ENCODE assay signal across 8 cellular contexts in the genomic region with DNA sequence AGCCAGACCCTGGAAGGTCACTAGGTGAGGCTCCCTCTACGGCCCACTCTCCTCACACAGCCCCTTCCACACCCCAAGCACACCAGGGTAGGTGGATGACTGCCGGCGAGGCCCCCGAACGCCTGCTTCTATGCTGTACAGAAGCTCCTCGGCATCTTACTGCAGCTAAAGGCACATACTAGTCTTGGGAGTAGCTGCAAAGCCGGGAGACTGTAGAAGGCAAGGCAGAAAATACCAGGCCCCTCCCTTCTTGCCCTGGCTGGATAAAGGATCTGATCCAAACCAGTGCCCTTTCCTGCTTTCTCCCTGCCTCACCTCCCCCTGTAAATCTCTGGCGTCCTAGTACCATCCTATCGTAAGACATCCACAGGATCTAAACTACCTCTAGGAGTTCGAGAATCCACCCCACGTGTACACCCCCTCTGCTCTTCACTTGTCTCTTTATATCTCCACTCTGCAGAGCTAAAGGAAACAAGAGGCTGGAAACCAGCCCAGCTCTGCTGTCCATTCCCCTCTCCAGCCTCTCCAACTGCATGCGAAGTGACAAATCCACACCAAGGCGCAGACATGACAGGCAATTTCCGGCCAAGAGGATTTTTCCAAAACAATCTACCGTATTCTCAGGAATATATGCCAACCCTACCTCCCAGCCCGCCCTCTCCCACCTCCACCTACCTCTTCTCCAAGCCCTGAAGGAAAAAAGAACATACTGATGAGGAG. TPM values are rescaled to one million over a fixed set of nuclear protein-coding genes. Genes with fewer than 3 reads are reported as not detected.
DNase-seq lines count a peak whose midpoint lies in the region; ATAC-seq, FAIRE-seq and TF ChIP-seq lines count a peak whose summit lies in the region.

No MANE protein-coding gene starts in this region.

- CTCF ChIA-PET in OCI-LY7 (lab: Charles Lee; ENCODE audit: unreplicated experiment): interaction anchor here (1.0 kb wide), 2 partner anchors 11 to 17 kb away, joined by 4 to 5 read pairs; no protein-coding TSS in a partner anchor
- CTCF ChIA-PET in HepG2 (lab: Yijun Ruan, JAX; ENCODE audit: low intra/inter-chr PET ratio, low total read pairs): interaction anchor here (0.9 to 6.1 kb wide), 4 partner anchors 13 to 46 kb away, joined by 3 to 81 read pairs (median 4); no protein-coding TSS in a partner anchor

- H3K4me1 ChIP-seq in OCI-LY7 (ENCODE audit: insufficient read depth, low read length, poor library complexity, severe bottlenecking): peaks cover 59% of the 10 kb centered on the region
- H3K4me1 ChIP-seq in HepG2 (ENCODE audit: insufficient read depth, low read length): peaks cover 65% of the 10 kb centered on the region
- H3K4me1 ChIP-seq in stomach smooth muscle (ENCODE audit: control insufficient read depth, insufficient read depth, low read length): peaks cover 58% of the 10 kb centered on the region

- no peaks in the 10 kb centered on the region for H3K9me3 ChIP-seq in OCI-LY7 (ENCODE audit: low read length)
- H3K9me3 ChIP-seq in HepG2 (ENCODE audit: low read length): no peaks in the 10 kb centered on the region
- H3K9me3 ChIP-seq in stomach smooth muscle (ENCODE audit: control insufficient read depth in 2 of 2, low read length in 2 of 2): no peaks in the 10 kb centered on the region

- TF ChIP-seq EP300 in HepG2 (IDR thresholded peaks at IDR 0.05; ENCODE audit: low read depth in 2 of 2, low read length in 2 of 2) (no peak), HepG2 (CRISPR knock-in tag; IDR thresholded peaks at IDR 0.05; ENCODE audit: borderline replicate concordance) (no peak)

- no peaks in the 10 kb centered on the region for H3K9me2 ChIP-seq in OCI-LY7 (ENCODE audit: insufficient read depth, low read length)

- BruUV-seq in OCI-LY7 (replicated peaks; lab: Mats Ljungman, UMichigan) (no TSS peak), HepG2 (replicated peaks; lab: Mats Ljungman, UMichigan) (no TSS peak)

- H3K9ac ChIP-seq in HepG2 (ENCODE audit: insufficient read depth, low read depth, low read length): peak overlapping the region; percentile 57
- H3K9ac ChIP-seq in stomach smooth muscle (ENCODE audit: low read length in 2 of 2): peak overlapping the region; percentile 66 to 73

- H3K4me2 ChIP-seq in OCI-LY7 (ENCODE audit: low read length): peak overlapping the region; percentile 86
- H3K4me2 ChIP-seq in HepG2 (ENCODE audit: low read depth, low read length): peak overlapping the region; percentile 100

- H3K27ac ChIP-seq in OCI-LY7 (ENCODE audit: low read depth, low read length, poor library complexity, severe bottlenecking) (peak overlapping the region; percentile 68), HepG2 (ENCODE audit: extremely low read length, insufficient read depth, low read length) (no peak overlapping the region), stomach smooth muscle (ENCODE audit: low read length) (peak overlapping the region; percentile 92)

- ATAC-seq in GM21381 (IDR thresholded peaks at IDR 0.05; ENCODE audit: unreplicated experiment) (peak; percentile 14), HepG2 (peak; percentile 0; the same call in 1 of the 3 replicates)

- H3K36me3 ChIP-seq in OCI-LY7 (ENCODE audit: insufficient read depth, low read length) (no peaks in the 10 kb centered on the region), HepG2 (replicated peaks in 1 of 2; ENCODE audit: control insufficient read depth in 1 of 2, insufficient read depth in 2 of 2, low read length in 2 of 2) (no peaks in the 10 kb centered on the region), stomach smooth muscle (ENCODE audit: control insufficient read depth in 2 of 2, insufficient read depth in 2 of 2, low read length in 2 of 2) (no peaks in the 10 kb centered on the region)

- no peak for TF ChIP-seq RAD21 in HepG2 (CRISPR knock-in tag; IDR thresholded peaks at IDR 0.05)

- H3K4me3 ChIP-seq in AG09309 (ENCODE audit: control insufficient read depth, low read depth, low read length) (peak overlapping the region; percentile 75), OCI-LY7 (ENCODE audit: low read depth, low read length, poor library complexity, severe bottlenecking) (peak overlapping the region; percentile 88), HepG2 (replicated peaks in 1 of 3; ENCODE audit: insufficient read depth in 1 of 3, low read depth in 2 of 3, low read length in 3 of 3) (peak overlapping the region; percentile 51 to 78 (median 69)), stomach smooth muscle (ENCODE audit: low read length in 2 of 2) (peak overlapping the region; percentile 78 to 79)

- POLR2A ChIA-PET in OCI-LY7 (lab: Charles Lee): interaction anchor here (1.2 to 4.7 kb wide), 3 partner anchors 11 to 19 kb away, joined by 3 to 38 read pairs (median 4); partner anchors contain the start of gene TNK2
- POLR2A ChIA-PET in HepG2 (lab: Yijun Ruan, JAX): interaction anchor here (1.0 kb wide), 1 partner anchor 17 kb away, joined by 3 read pairs; no protein-coding TSS in a partner anchor

- H3K79me2 ChIP-seq in OCI-LY7 (ENCODE audit: insufficient read depth, low read depth, low read length): no peaks in the 10 kb centered on the region; the same call in 1 of the 2 replicates
- H3K79me2 ChIP-seq in HepG2 (ENCODE audit: insufficient read depth, low read length): no peaks in the 10 kb centered on the region

- TF ChIP-seq CTCF in AG09309 (IDR thresholded peaks at IDR 0.05; ENCODE audit: control insufficient read depth, insufficient read depth, low read depth, low read length, missing control alignments) (no peak), OCI-LY7 (conservative IDR thresholded peaks at IDR 0.05; ENCODE audit: low read length) (no peak), HepG2 (CRISPR knock-in tag; IDR thresholded peaks at IDR 0.05) (no peak)

- FAIRE-seq in HepG2 (lab: Jason Lieb, UNC): peak; percentile 44

- no peak for TF ChIP-seq POLR2A in HepG2 (IDR thresholded peaks at IDR 0.05; ENCODE audit: insufficient read depth in 1 of 2, low read depth in 2 of 2, low read length in 2 of 2)

- intact Hi-C loops in OCI-LY7 (cut with micrococcal nuclease; ENCODE audit: unreplicated experiment): loop anchor here (1.0 kb wide), 1 partner anchor 11 kb away; no protein-coding TSS in a partner anchor
- intact Hi-C loops in HepG2 (cut with micrococcal nuclease; ENCODE audit: unreplicated experiment): no loop called here

- WGBS in HepG2 (ENCODE audit: low lambda C conversion rate): 6% methylated on average over 10 of the region's 16 CpGs

- peak overlapping the region; percentile 16; the same call in 1 of the 2 replicates for H2AFZ ChIP-seq in OCI-LY7 (ENCODE audit: low read length)
- H2AFZ ChIP-seq in HepG2 (ENCODE audit: low read length): no peak overlapping the region

- in situ Hi-C loops in HepG2 (cut with HindIII; ENCODE audit: extremely low pct_ligation_motif_present, low pct_unique_long_range_greater_than_20kb): no loop called here

- peak; percentile 37 for DNase-seq in AG09309 (ENCODE audit: low read depth)
- DNase-seq in OCI-LY7 (ENCODE audit: low spot score): peak; percentile 19
- peak; percentile 78 for DNase-seq in cerebellum (ENCODE audit: low spot score)
- DNase-seq in HepG2 (ENCODE audit: low spot score): no peak
- DNase-seq in SKM-1 treated with dmso at 0.1 percent for 144 hours (lab: John Stamatoyannopoulos, UW; ENCODE audit: unreplicated experiment): no peak
- no peak for DNase-seq in activated CD4-positive, CD25-positive, alpha-beta regulatory T cell (lab: John Stamatoyannopoulos, UW)

- H4K20me1 ChIP-seq in OCI-LY7 (ENCODE audit: insufficient read depth, low read length) (no peaks in the 10 kb centered on the region), HepG2 (ENCODE audit: insufficient read depth, low read length) (peaks cover 8% of the 10 kb centered on the region)

- H3K27me3 ChIP-seq in HepG2 (ENCODE audit: control insufficient read depth in 1 of 2, insufficient read depth in 2 of 2, low read length in 2 of 2): 0 out of 5 replicates have a peak, but pooled peaks cover 0 to 8% of the 10 kb centered on the region in 2 experiments
- H3K27me3 ChIP-seq in stomach smooth muscle (ENCODE audit: control insufficient read depth in 1 of 2, insufficient read depth in 2 of 2, low read length in 2 of 2): no peaks in the 10 kb centered on the region

TF ChIP-seq in HepG2, 621 proteins besides CTCF, POLR2A, EP300 and RAD21 (continues in another document):
- TF ChIP-seq SAFB2 (CRISPR knock-in tag; IDR thresholded peaks at IDR 0.05; ENCODE audit: borderline replicate concordance, low read depth): 0 out of 2 replicates have a peak, but pooled peaks have one; percentile 44
- peak; percentile 33; the same call in 1 of the 2 replicates for TF ChIP-seq LBX2 (CRISPR knock-in tag; IDR thresholded peaks at IDR 0.05; ENCODE audit: borderline replicate concordance)
- TF ChIP-seq TGIF2 (CRISPR knock-in tag; IDR thresholded peaks at IDR 0.05): peak; percentile 50; the same call in 1 of the 2 replicates

RNA-seq across cellular contexts. Expression of gene TNK2, which starts 11.8 kb away (rescaled TPM):
- 32.9 and 43.6 TPM in 2 replicates for total RNA-seq in OCI-LY7 (2014; rRNA removed; shearing (Covaris generic))
- total RNA-seq in OCI-LY7 (2022) (92.1 and 103 TPM in 2 replicates), cerebellum (17.8 TPM), HepG2 (2016; rRNA removed; fragmentation: Illumina TruSeq; extraction: Trizol) (3.5 and 5.8 TPM in 2 replicates)
- total RNA-seq in HepG2 (2016; cell fraction: cytosol; rRNA removed; fragmentation: Illumina TruSeq; extraction: Trizol; ENCODE audit: low read depth): 1.8 and 2.6 TPM in 2 replicates
- 4.0 and 5.9 TPM in 2 replicates for total RNA-seq in HepG2 (2016; cell fraction: insoluble cytoplasmic fraction; rRNA removed; fragmentation: Illumina TruSeq; extraction: Trizol)
- total RNA-seq in HepG2 (2016; cell fraction: membrane; rRNA removed; fragmentation: Illumina TruSeq; extraction: Trizol): 3.4 and 3.7 TPM in 2 replicates
- total RNA-seq in HepG2 (2016; cell fraction: nucleus; rRNA removed; fragmentation: Illumina TruSeq; extraction: Trizol): 5.5 and 5.8 TPM in 2 replicates
- 4.6 and 7.5 TPM in 2 replicates for polyA plus RNA-seq in HepG2 (2011; rRNA removed)
- polyA plus RNA-seq in HepG2 (2011; cell fraction: cytosol; rRNA removed): 2.7 and 3.4 TPM in 2 replicates
- 35.4 and 45.4 TPM in 2 replicates for polyA plus RNA-seq in HepG2 (2011; cell fraction: nucleus; rRNA removed)
- 6.7 and 12.2 TPM in 2 replicates for polyA plus RNA-seq in HepG2 (2012)
- 0.76 and 1.1 TPM in 2 replicates for polyA plus RNA-seq in HepG2 (2016; cell fraction: cytosol; fragmentation: Illumina TruSeq; extraction: Trizol; ENCODE audit: low read depth)
- polyA plus RNA-seq in HepG2 (2016; cell fraction: insoluble cytoplasmic fraction; fragmentation: Illumina TruSeq; extraction: Trizol; ENCODE audit: low read depth): 7.3 TPM in 2 replicates
- polyA plus RNA-seq in HepG2 (2016; cell fraction: membrane; fragmentation: Illumina TruSeq; extraction: Trizol; ENCODE audit: low read depth): 1.9 TPM in 2 replicates
- polyA plus RNA-seq in HepG2 (2016; cell fraction: nucleus; fragmentation: Illumina TruSeq; extraction: Trizol; ENCODE audit: insufficient read depth, low read depth): 24.9 and 28.1 TPM in 2 replicates
- polyA minus RNA-seq in HepG2 (2011; rRNA and poly(A)+ RNA removed; ENCODE audit: low replicate concordance): 14.4 and 18.0 TPM in 2 replicates
- polyA minus RNA-seq in HepG2 (2011; cell fraction: cytosol; rRNA and poly(A)+ RNA removed): 4.1 and 6.0 TPM in 2 replicates
- polyA minus RNA-seq in HepG2 (2011; cell fraction: nucleus; rRNA and poly(A)+ RNA removed): 4.2 and 5.2 TPM in 2 replicates

Comparison
In these comparisons a context has a peak if more than half of its experiments do, and no peak if none do; other contexts are left out.
1. DNase-seq: peak in AG09309 (single experiment), OCI-LY7 (single experiment) and cerebellum (single experiment); none in HepG2 (single experiment), SKM-1 treated with dmso at 0.1 percent for 144 hours (single experiment) and activated CD4-positive, CD25-positive, alpha-beta regulatory T cell (0 of 4).
2. Peak in every context shown above with its lines, with median percentiles within 50 percentile points of each other: H3K4me3 ChIP-seq.